In the genomic region with DNA sequence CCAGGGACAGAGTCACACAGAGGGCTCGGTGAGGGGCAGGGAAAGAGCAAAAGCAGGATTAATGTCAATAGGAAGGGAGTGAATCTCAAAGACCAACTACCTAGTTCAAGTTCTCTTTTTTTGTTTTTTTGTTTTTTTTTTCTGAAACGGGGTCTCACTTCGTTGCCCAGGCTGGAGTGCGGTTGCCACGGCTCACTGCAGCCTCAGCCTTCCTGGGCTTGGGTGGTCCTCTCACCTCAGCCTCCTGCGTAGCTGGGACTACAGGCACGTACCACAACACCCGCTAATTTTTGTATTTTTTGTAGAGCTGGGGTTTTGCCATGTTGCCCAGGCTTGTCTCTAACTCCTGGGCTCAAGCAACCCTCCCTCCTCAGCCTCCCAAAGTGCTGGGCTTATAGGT, we compare ENCODE assay signal across 27 cellular contexts. TPM values are rescaled to one million over a fixed set of nuclear protein-coding genes. Genes with fewer than 3 reads are reported as not detected.
DNase-seq lines count a peak whose midpoint lies in the region; ATAC-seq, FAIRE-seq and TF ChIP-seq lines count a peak whose summit lies in the region.
"Had no signal": no experiment of that assay in that cellular context is flagged by ENCODE, and none has a peak within 500 bp of the region (broad histone marks: within the 10 kb centered on the region; RNA-seq: fewer than 3 reads in every experiment).

No MANE protein-coding gene starts in this region.

- H3K9ac ChIP-seq in kidney (ENCODE audit: low read length in 2 of 2), result no peak overlapping the region

- H3K4me1 ChIP-seq in CD8-positive, alpha-beta T cell (ENCODE audit: insufficient read depth, low read length), result peaks cover 30% of the 10 kb centered on the region
- peaks cover 3 to 5% of the 10 kb centered on the region in 2 donors for H3K4me1 ChIP-seq in kidney (ENCODE audit: control insufficient read depth in 1 of 2, insufficient read depth in 1 of 2, low read depth in 1 of 2, low read length in 2 of 2)
- peaks cover 39% of the 10 kb centered on the region for H3K4me1 ChIP-seq in PC-9 (replicated peaks; ENCODE audit: insufficient read depth)

- no peaks in the 10 kb centered on the region for H3K27me3 Mint-ChIP-seq in CD8-positive, alpha-beta T cell (ENCODE audit: low read depth)
- no peaks in the 10 kb centered on the region for H3K27me3 Mint-ChIP-seq in T-cell
- no peaks in the 10 kb centered on the region for H3K27me3 Mint-ChIP-seq in stimulated activated naive B cell treated with anti-CD40 and anti-IgM and Interleukin-4, amounts not matched to agents 10 μg/mL and 1 μg/mL and 100 μg/mL, for 72 hours

- no peak overlapping the region for H3K4me3 Mint-ChIP-seq in CD8-positive, alpha-beta T cell
- no peak overlapping the region for H3K4me3 Mint-ChIP-seq in T-cell
- no peak overlapping the region for H3K4me3 Mint-ChIP-seq in stimulated activated naive B cell treated with anti-CD40 and anti-IgM and Interleukin-4, amounts not matched to agents 10 μg/mL and 1 μg/mL and 100 μg/mL, for 72 hours
- H3K4me3 Mint-ChIP-seq: CD8-positive, alpha-beta memory T cell had no signal

- no peak for FAIRE-seq in kidney (lab: Jason Lieb, UNC)
- FAIRE-seq: A204.1, GM18507, H54 had no signal

- no peaks in the 10 kb centered on the region for H3K36me3 ChIP-seq in CD8-positive, alpha-beta T cell (ENCODE audit: insufficient read depth, low read length)
- H3K36me3 ChIP-seq in kidney (ENCODE audit: control insufficient read depth in 1 of 2, insufficient read depth in 2 of 2, low read length in 2 of 2), result no peaks in the 10 kb centered on the region
- H3K36me3 ChIP-seq in PC-9 (ENCODE audit: low read depth), result no peaks in the 10 kb centered on the region
- H3K36me3 ChIP-seq: Peyer's patch had no signal

- H3K36me3 Mint-ChIP-seq in CD8-positive, alpha-beta T cell, result no peaks in the 10 kb centered on the region
- no peaks in the 10 kb centered on the region for H3K36me3 Mint-ChIP-seq in T-cell
- no peaks in the 10 kb centered on the region for H3K36me3 Mint-ChIP-seq in stimulated activated naive B cell treated with anti-CD40 and anti-IgM and Interleukin-4, amounts not matched to agents 10 μg/mL and 1 μg/mL and 100 μg/mL, for 72 hours
- H3K36me3 Mint-ChIP-seq: CD8-positive, alpha-beta memory T cell had no signal

- no peak overlapping the region for H3K27ac ChIP-seq in CD8-positive, alpha-beta T cell (ENCODE audit: low read depth, low read length)
- H3K27ac ChIP-seq in kidney (ENCODE audit: low read depth in 2 of 2, low read length in 2 of 2) (no peak overlapping the region), PC-9 (no peak overlapping the region)
- H3K27ac ChIP-seq: C4-2B, HL-60, Peyer's patch, SK-N-MC had no signal

- no peaks in the 10 kb centered on the region for H3K27me3 ChIP-seq in CD8-positive, alpha-beta T cell (ENCODE audit: insufficient read depth, low read length)
- no peaks in the 10 kb centered on the region for H3K27me3 ChIP-seq in PC-9 (ENCODE audit: insufficient read depth, low read depth)
- H3K27me3 ChIP-seq: Peyer's patch had no signal

- H3F3A ChIP-seq in PC-9 (ENCODE audit: insufficient read depth, low read depth), result peaks cover 41% of the 10 kb centered on the region

- no peaks in the 10 kb centered on the region for H3K79me2 ChIP-seq in PC-9 (ENCODE audit: low read depth)

- no peaks in the 10 kb centered on the region for H3K9me3 Mint-ChIP-seq in CD8-positive, alpha-beta T cell
- H3K9me3 Mint-ChIP-seq in T-cell, result no peaks in the 10 kb centered on the region
- H3K9me3 Mint-ChIP-seq in stimulated activated naive B cell treated with anti-CD40 and anti-IgM and Interleukin-4, amounts not matched to agents 10 μg/mL and 1 μg/mL and 100 μg/mL, for 72 hours, result no peaks in the 10 kb centered on the region
- H3K9me3 Mint-ChIP-seq: CD8-positive, alpha-beta memory T cell had no signal

- no TSS peak for BruUV-seq in PC-9 (replicated peaks; lab: Mats Ljungman, UMichigan)

- DNase-seq in CD8-positive, alpha-beta T cell, result no peak
- no peak for DNase-seq in T-cell
- DNase-seq in kidney, result peak; percentile 42
- no peak for DNase-seq in stimulated activated naive B cell treated with anti-CD40 and anti-IgM and Interleukin-4, amounts not matched to agents 10 μg/mL and 1 μg/mL and 100 μg/mL, for 72 hours
- no peak for DNase-seq in NCI-H748 (lab: John Stamatoyannopoulos, UW; ENCODE audit: unreplicated experiment)
- no peak for DNase-seq in PC-9
- no peak for DNase-seq in omental fat pad (ENCODE audit: low spot score)
- DNase-seq: Calu3; CD8-positive, alpha-beta memory T cell; DMS79 treated with DMSO at 0.1 percent for 48 hours; Kasumi-1; MV-4-11; NCI-H1105; NCI-H1436 treated with DMSO at 0.1 percent for 48 hours; NCI-H2029; NCI-H446 treated with DMSO at 0.1 percent for 48 hours; NCI-H526 treated with DMSO at 0.1 percent for 48 hours; Peyer's patch; SIG-M5 had no signal

- peaks cover 4% of the 10 kb centered on the region; the same call in 1 of the 2 replicates for H3K9me2 ChIP-seq in PC-9 (ENCODE audit: insufficient read depth)

- TF ChIP-seq CTCF in CD8-positive, alpha-beta T cell (IDR thresholded peaks at IDR 0.05), result no peak
- TF ChIP-seq CTCF in kidney (IDR thresholded peaks at IDR 0.05; ENCODE audit: borderline replicate concordance, extremely low read depth, insufficient read depth) (no peak), PC-9 (conservative IDR thresholded peaks at IDR 0.05) (no peak), omental fat pad (IDR thresholded peaks at IDR 0.05) (no peak)

- H3K4me1 Mint-ChIP-seq in CD8-positive, alpha-beta T cell (ENCODE audit: low read depth), result peaks cover 48% of the 10 kb centered on the region
- H3K4me1 Mint-ChIP-seq in T-cell, result peaks cover 33 to 51% (median 50%) of the 10 kb centered on the region in 3 donors
- peaks cover 29 to 48% of the 10 kb centered on the region in 2 donors for H3K4me1 Mint-ChIP-seq in stimulated activated naive B cell treated with anti-CD40 and anti-IgM and Interleukin-4, amounts not matched to agents 10 μg/mL and 1 μg/mL and 100 μg/mL, for 72 hours

- POLR2A ChIA-PET in CD8-positive, alpha-beta T cell (lab: Charles Lee), result interaction anchor here (0.7 kb wide), 1 partner anchor 253 kb away, joined by 4 read pairs; no protein-coding TSS in a partner anchor
- POLR2A ChIA-PET in T-cell (lab: Charles Lee) (interaction anchor here in 1 of 2 donors (0.7 kb wide), 1 partner anchor 115 kb away, joined by 3 read pairs; no protein-coding TSS in a partner anchor), PC-9 (lab: Charles Lee; ENCODE audit: unreplicated experiment) (no interaction called here)

- no peak overlapping the region for H3K4me2 ChIP-seq in PC-9

- CTCF ChIA-PET in CD8-positive, alpha-beta T cell (lab: Charles Lee), result interaction anchor here (1.1 to 1.4 kb wide), 4 partner anchors 15 to 246 kb away, joined by 3 to 5 read pairs (median 4); no protein-coding TSS in a partner anchor
- CTCF ChIA-PET in T-cell (lab: Charles Lee) (interaction anchor here in 1 of 2 donors (0.7 kb wide), 1 partner anchor 181 kb away, joined by 5 read pairs; no protein-coding TSS in a partner anchor), PC-9 (lab: Charles Lee) (no interaction called here)

- H3K4me3 ChIP-seq in CD8-positive, alpha-beta T cell (ENCODE audit: low read depth, low read length), result no peak overlapping the region
- H3K4me3 ChIP-seq in kidney (ENCODE audit: low read length in 2 of 2), result no peak overlapping the region
- H3K4me3 ChIP-seq in PC-9, result no peak overlapping the region
- H3K4me3 ChIP-seq: Peyer's patch, SK-N-MC had no signal

- H3K27ac Mint-ChIP-seq in CD8-positive, alpha-beta T cell, result peak overlapping the region; percentile 43
- H3K27ac Mint-ChIP-seq in T-cell, result peak overlapping the region; percentile 28 to 61
- peak overlapping the region; percentile 5 for H3K27ac Mint-ChIP-seq in stimulated activated naive B cell treated with anti-CD40 and anti-IgM and Interleukin-4, amounts not matched to agents 10 μg/mL and 1 μg/mL and 100 μg/mL, for 72 hours

- H3K9me3 ChIP-seq in CD8-positive, alpha-beta T cell (ENCODE audit: low read length), result no peaks in the 10 kb centered on the region
- H3K9me3 ChIP-seq in kidney (ENCODE audit: control insufficient read depth in 1 of 2, low read length in 2 of 2), result no peaks in the 10 kb centered on the region
- H3K9me3 ChIP-seq in PC-9 (ENCODE audit: insufficient read depth, low read depth), result no peaks in the 10 kb centered on the region
- H3K9me3 ChIP-seq: Peyer's patch had no signal

- no peak overlapping the region for H2AFZ ChIP-seq in PC-9

- no peak for ATAC-seq in CD8-positive, alpha-beta T cell
- no peak for ATAC-seq in T-cell (replicated peaks in 1 of 4)
- ATAC-seq in stimulated activated naive B cell treated with anti-CD40 and anti-IgM and Interleukin-4, amounts not matched to agents 10 μg/mL and 1 μg/mL and 100 μg/mL, for 72 hours (replicated peaks), result peak; percentile 58 to 75
- ATAC-seq in omental fat pad (ENCODE audit: low FRiP score), result no peak

- intact Hi-C loops in CD8-positive, alpha-beta T cell (cut with DNase I, micrococcal nuclease), result loop anchor here in 1 of 2 experiments (10.0 kb wide), 1 partner anchor 331 kb away; a partner anchor contains a TSS
- intact Hi-C loops in kidney (cut with DNase I), result no loop called here
- intact Hi-C loops in PC-9 (cut with micrococcal nuclease; ENCODE audit: unreplicated experiment), result no loop called here

- no peaks in the 10 kb centered on the region for H4K20me1 ChIP-seq in PC-9 (ENCODE audit: insufficient read depth)

RNA-seq across cellular contexts. Expression of a gene that starts 9.7 kb away (rescaled TPM):
- 100 to 1,000 TPM; 437 to 439 TPM for total RNA-seq in CD8-positive, alpha-beta T cell
- total RNA-seq in T-cell (100 to 1,000 TPM; 229 to 331 (median 308) TPM), kidney (57.5 TPM), PC-9 (2021) (75.9 and 108 TPM in 2 replicates), omental fat pad (10 to 100 TPM; 13.5 to 24.0 (median 17.3) TPM)
- 5.0 TPM for polyA plus RNA-seq in kidney (ENCODE audit: insufficient read depth, low read depth, low replicate concordance)

RNA-seq across cellular contexts. Expression of a gene that starts 20.7 kb away (rescaled TPM):
- not detected for total RNA-seq in CD8-positive, alpha-beta T cell
- under 1 TPM in 1 of 5 donors, not detected in 4; 0.32 TPM for total RNA-seq in T-cell
- not detected for total RNA-seq in kidney
- not detected for polyA plus RNA-seq in kidney (ENCODE audit: insufficient read depth, low read depth, low replicate concordance)
- 17.1 and 23.2 TPM in 2 replicates for total RNA-seq in PC-9 (2021)
- total RNA-seq in omental fat pad, result not detected
- total RNA-seq: M059J, Peyer's patch had no signal
- polyA plus RNA-seq: AG04450; CD8-positive, alpha-beta memory T cell had no signal

RNA-seq across cellular contexts. Expression of a gene that starts 36.2 kb away (rescaled TPM):
- total RNA-seq in CD8-positive, alpha-beta T cell, result not detected
- total RNA-seq in T-cell (not detected), kidney (not detected), PC-9 (2021) (not detected in 2 replicates), omental fat pad (not detected)
- not detected for polyA plus RNA-seq in kidney (ENCODE audit: insufficient read depth, low read depth, low replicate concordance)
- total RNA-seq: Calu3; CD8-positive, alpha-beta memory T cell; M059J; Peyer's patch had no signal
- polyA plus RNA-seq: AG04450; CD8-positive, alpha-beta memory T cell had no signal

RNA-seq across cellular contexts. Expression of a gene that starts 51.7 kb away (rescaled TPM):
- total RNA-seq in CD8-positive, alpha-beta T cell, result 1 to 10 TPM; 7.6 to 8.0 TPM
- total RNA-seq in T-cell, result 10 to 100 TPM in 1 of 5 donors, 1 to 10 TPM in 4; 4.7 to 10.6 (median 6.3) TPM
- 1.1 TPM for total RNA-seq in kidney
- not detected for polyA plus RNA-seq in kidney (ENCODE audit: insufficient read depth, low read depth, low replicate concordance)
- total RNA-seq in PC-9 (2021), result not detected in 2 replicates
- under 1 TPM in 2 of 4 donors, not detected in 2; 0.09 to 0.12 TPM for total RNA-seq in omental fat pad
- total RNA-seq: Calu3, M059J had no signal
- polyA plus RNA-seq: AG04450 had no signal

Comparison
In these comparisons a context has a peak if more than half of its experiments do, and no peak if none do; other contexts are left out.
1. ATAC-seq: peak in stimulated activated naive B cell treated with anti-CD40 and anti-IgM and Interleukin-4, amounts not matched to agents 10 μg/mL and 1 μg/mL and 100 μg/mL, for 72 hours (2 of 2); none in CD8-positive, alpha-beta T cell (single experiment), T-cell (0 of 4) and omental fat pad (single experiment).
2. RNA of a gene that starts 20.7 kb away (total RNA-seq): 17.1 to 23.2 TPM in PC-9; not detected in CD8-positive, alpha-beta T cell, 0.32 TPM in T-cell, not detected in kidney (single experiment) and not detected in omental fat pad; every median in the first group is over 10 times any median in the second.
3. Peak in every context shown above with its lines, with median percentiles within 50 percentile points of each other: H3K27ac Mint-ChIP-seq.